ENCODE assay signal across 8 cellular contexts in the genomic region with DNA sequence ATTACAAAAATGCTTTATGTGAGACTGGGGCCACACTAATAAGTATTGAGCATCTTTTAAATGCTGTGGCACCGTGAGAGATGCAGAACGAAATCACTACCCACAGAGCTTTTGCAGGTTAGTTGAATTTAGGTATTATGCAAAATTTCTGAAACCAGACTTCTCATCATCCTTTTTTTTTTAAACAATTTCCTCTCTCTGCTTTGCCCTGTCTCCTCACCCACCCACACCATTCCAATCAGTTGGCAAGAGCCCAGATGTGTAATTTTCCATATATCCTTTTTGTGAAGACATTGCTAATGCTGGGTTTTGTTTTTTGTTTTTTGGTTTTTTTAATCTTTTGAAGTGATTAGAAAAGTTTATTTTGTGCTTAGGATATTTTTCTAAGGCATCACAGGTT. TPM values are rescaled to one million over a fixed set of nuclear protein-coding genes. Genes with fewer than 3 reads are reported as not detected.
A peak's percentile ranks its signal among the peaks of the same experiment; 100 is the strongest.
DNase-seq lines count a peak whose midpoint lies in the region; ATAC-seq, FAIRE-seq and TF ChIP-seq lines count a peak whose summit lies in the region.

No MANE protein-coding gene starts in this region.

- no peak for ATAC-seq in activated naive CD4-positive, alpha-beta T cell treated with anti-CD3 and anti-CD28 coated beads, Interleukin-2, amount 50 U/mL, for 72 hours

- H3K36me3 ChIP-seq in kidney (ENCODE audit: control insufficient read depth in 1 of 2, insufficient read depth in 2 of 2, low read length in 2 of 2) (peaks cover 0 to under 1% of the 10 kb centered on the region in 2 donors), transverse colon (peaks cover 0 to 14% (median 0%) of the 10 kb centered on the region in 4 donors)

- H3K27me3 Mint-ChIP-seq in activated naive CD4-positive, alpha-beta T cell treated with anti-CD3 and anti-CD28 coated beads, Interleukin-2, amount 10 ng/mL, durations not matched to agents 7 days and 5 days: no peaks in the 10 kb centered on the region

- no peaks in the 10 kb centered on the region for H3K4me1 ChIP-seq in kidney (ENCODE audit: control insufficient read depth in 1 of 2, insufficient read depth in 1 of 2, low read depth in 1 of 2, low read length in 2 of 2)
- peaks cover 5 to 24% (median 10%) of the 10 kb centered on the region in 4 donors for H3K4me1 ChIP-seq in transverse colon

- no peaks in the 10 kb centered on the region for H3K9me3 Mint-ChIP-seq in activated naive CD4-positive, alpha-beta T cell treated with anti-CD3 and anti-CD28 coated beads, Interleukin-2, amount 10 ng/mL, durations not matched to agents 7 days and 5 days
- no peaks in the 10 kb centered on the region for H3K9me3 Mint-ChIP-seq in activated naive CD4-positive, alpha-beta T cell treated with anti-CD3 and anti-CD28 coated beads, Interleukin-2, amount 50 U/mL, for 72 hours

- peaks cover 15% of the 10 kb centered on the region for H3K36me3 Mint-ChIP-seq in activated naive CD4-positive, alpha-beta T cell treated with anti-CD3 and anti-CD28 coated beads, Interleukin-2, amount 10 ng/mL, durations not matched to agents 7 days and 5 days
- H3K36me3 Mint-ChIP-seq in activated naive CD4-positive, alpha-beta T cell treated with anti-CD3 and anti-CD28 coated beads, Interleukin-2, amount 50 U/mL, for 72 hours: peaks cover 11 to 15% of the 10 kb centered on the region in 2 donors

- no peak overlapping the region for H3K9ac ChIP-seq in kidney (ENCODE audit: low read length in 2 of 2)

- no peak for TF ChIP-seq POLR2A in transverse colon (IDR thresholded peaks at IDR 0.05)

- TF ChIP-seq CTCF in kidney (IDR thresholded peaks at IDR 0.05; ENCODE audit: borderline replicate concordance, extremely low read depth, insufficient read depth) (no peak), transverse colon (IDR thresholded peaks at IDR 0.05) (no peak)

- intact Hi-C loops in kidney (cut with DNase I): no loop called here
- intact Hi-C loops in transverse colon (cut with DNase I; ENCODE audit: low total_unique reads): no loop called here

- in situ Hi-C loops in transverse colon (cut with MboI; ENCODE audit: low pct_ligation_motif_present in 1 of 4, low pct_unique_long_range_greater_than_20kb in 1 of 4, low sequenced_read_pairs in 3 of 4): no loop called here

- H3K4me1 Mint-ChIP-seq in activated naive CD4-positive, alpha-beta T cell treated with anti-CD3 and anti-CD28 coated beads, Interleukin-2, amount 10 ng/mL, durations not matched to agents 7 days and 5 days: peaks cover 23% of the 10 kb centered on the region

- no peak for FAIRE-seq in kidney (lab: Jason Lieb, UNC)

- 45 to 53% methylated on average over 2 of the region's 2 CpGs for WGBS in transverse colon (ENCODE audit: low coverage in 1 of 2), 2 donors

- no peaks in the 10 kb centered on the region for H3K9me3 ChIP-seq in kidney (ENCODE audit: control insufficient read depth in 1 of 2, low read length in 2 of 2)
- H3K9me3 ChIP-seq in transverse colon: no peaks in the 10 kb centered on the region

- CTCF ChIA-PET in activated naive CD4-positive, alpha-beta T cell treated with anti-CD3 and anti-CD28 coated beads, Interleukin-2, amount 10 ng/mL, durations not matched to agents 7 days and 5 days (lab: Charles Lee): interaction anchor here (0.9 to 1.4 kb wide), 2 partner anchors 13 to 14 kb away, joined by 3 read pairs; no protein-coding TSS in a partner anchor

- H3K27ac ChIP-seq in kidney (ENCODE audit: low read depth in 2 of 2, low read length in 2 of 2): no peak overlapping the region
- H3K27ac ChIP-seq in transverse colon: peak overlapping the region in 1 of 4 donors; percentile 86

- no peak overlapping the region for H3K27ac Mint-ChIP-seq in activated naive CD4-positive, alpha-beta T cell treated with anti-CD3 and anti-CD28 coated beads, Interleukin-2, amount 10 ng/mL, durations not matched to agents 7 days and 5 days
- peak overlapping the region; percentile 18 to 96 for H3K27ac Mint-ChIP-seq in activated naive CD4-positive, alpha-beta T cell treated with anti-CD3 and anti-CD28 coated beads, Interleukin-2, amount 50 U/mL, for 72 hours

- peak overlapping the region; percentile 85 to 94 for H3K4me3 ChIP-seq in kidney (ENCODE audit: low read length in 2 of 2)
- H3K4me3 ChIP-seq in transverse colon: peak overlapping the region in 3 of 4 donors; percentile 58 to 86 (median 77)

- DNase-seq in activated naive CD4-positive, alpha-beta T cell treated with anti-CD3 and anti-CD28 coated beads, Interleukin-2, amount 10 ng/mL, durations not matched to agents 7 days and 5 days: no peak
- no peak for DNase-seq in activated naive CD4-positive, alpha-beta T cell (lab: John Stamatoyannopoulos, UW)
- DNase-seq in activated naive CD4-positive, alpha-beta T cell treated with anti-CD3 and anti-CD28 coated beads, Interleukin-2, amount 50 U/mL, for 72 hours (ENCODE audit: low spot score in 2 of 2): no peak
- DNase-seq in kidney: no peak
- DNase-seq in transverse colon: no peak
- DNase-seq in germinal center (ENCODE audit: low spot score): no peak
- no peak for DNase-seq in NCI-H2196 (lab: John Stamatoyannopoulos, UW; ENCODE audit: unreplicated experiment)
- no peak for DNase-seq in NCI-H446 (lab: John Stamatoyannopoulos, UW)

- peak overlapping the region; percentile 95 for H3K4me3 Mint-ChIP-seq in activated naive CD4-positive, alpha-beta T cell treated with anti-CD3 and anti-CD28 coated beads, Interleukin-2, amount 10 ng/mL, durations not matched to agents 7 days and 5 days

- no peak for TF ChIP-seq EP300 in transverse colon (IDR thresholded peaks at IDR 0.05; ENCODE audit: low read depth)

- no peaks in the 10 kb centered on the region for H3K27me3 ChIP-seq in transverse colon

RNA-seq across cellular contexts. Expression of gene YAE1, which starts 1.1 kb away (rescaled TPM):
- total RNA-seq in activated naive CD4-positive, alpha-beta T cell treated with anti-CD3 and anti-CD28 coated beads, Interleukin-2, amount 50 U/mL, for 72 hours: 10 to 100 TPM in 1 of 2 donors, 1 to 10 TPM in 1; 4.8 to 12.0 TPM
- total RNA-seq in kidney: 19.7 TPM
- polyA plus RNA-seq in kidney (ENCODE audit: insufficient read depth, low read depth, low replicate concordance): 25.0 TPM
- 10 to 100 TPM in 3 of 4 donors, 1 to 10 TPM in 1; 1.4 to 22.9 (median 13.3) TPM for total RNA-seq in transverse colon

RNA-seq across cellular contexts. Expression of gene RALA, which starts 56.1 kb away (rescaled TPM):
- 10 to 100 TPM; 27.8 to 32.7 TPM for total RNA-seq in activated naive CD4-positive, alpha-beta T cell treated with anti-CD3 and anti-CD28 coated beads, Interleukin-2, amount 50 U/mL, for 72 hours
- total RNA-seq in kidney (25.1 TPM), transverse colon (10 to 100 TPM in 2 of 4 donors, 1 to 10 TPM in 2; 5.4 to 29.8 (median 17.9) TPM)
- 21.5 TPM for polyA plus RNA-seq in kidney (ENCODE audit: insufficient read depth, low read depth, low replicate concordance)
